Comparison of ENCODE assay signal across 9 cellular contexts in genomic region chr12:94140556-94140955, GRCh38. TPM values are rescaled to one million over a fixed set of nuclear protein-coding genes. Genes with fewer than 3 reads are reported as not detected.
DNase-seq lines count a peak whose midpoint lies in the region; ATAC-seq and TF ChIP-seq lines count a peak whose summit lies in the region.
"Had no signal": no experiment of that assay in that cellular context is flagged by ENCODE, and none has a peak within 500 bp of the region (broad histone marks: within the 10 kb centered on the region; RNA-seq: fewer than 3 reads in every experiment).

No MANE protein-coding gene starts in this region.

- no peak overlapping the region for H3K4me3 Mint-ChIP-seq in activated CD8-positive, alpha-beta T cell treated with anti-CD3 and anti-CD28 coated beads, Interleukin-2, amount 10 ng/mL, durations not matched to agents 7 days and 5 days
- H3K4me3 Mint-ChIP-seq: IgD-negative memory B cell had no signal

- TF ChIP-seq CTCF in DOHH2 (IDR thresholded peaks at IDR 0.05; ENCODE audit: low read depth, low read length, poor library complexity, severe bottlenecking), result peak; percentile 61
- no peak for TF ChIP-seq CTCF in hepatocyte (IDR thresholded peaks at IDR 0.05; ENCODE audit: poor library complexity)
- TF ChIP-seq CTCF in thyroid gland (IDR thresholded peaks at IDR 0.05), result peak in 3 of 6 experiments; percentile 15 to 21 (median 18)

- no peak overlapping the region for H3K4me3 ChIP-seq in DOHH2 (ENCODE audit: low read length)
- no peak overlapping the region for H3K4me3 ChIP-seq in hepatocyte
- no peak overlapping the region for H3K4me3 ChIP-seq in thyroid gland (replicated peaks in 1 of 3)

- peak; percentile 63 for TF ChIP-seq RAD21 in Ishikawa (IDR thresholded peaks at IDR 0.05; ENCODE audit: low read depth)

- H3K9me3 ChIP-seq in DOHH2 (ENCODE audit: control insufficient read depth, insufficient read depth, low read length) (no peaks in the 10 kb centered on the region), hepatocyte (ENCODE audit: low read depth) (no peaks in the 10 kb centered on the region), thyroid gland (no peaks in the 10 kb centered on the region)

- H3K27ac Mint-ChIP-seq in activated CD8-positive, alpha-beta T cell treated with anti-CD3 and anti-CD28 coated beads, Interleukin-2, amount 10 ng/mL, durations not matched to agents 7 days and 5 days, result no peak overlapping the region
- H3K27ac Mint-ChIP-seq: IgD-negative memory B cell had no signal

- peak; percentile 79 for ATAC-seq in activated CD8-positive, alpha-beta T cell treated with anti-CD3 and anti-CD28 coated beads, Interleukin-2, amount 10 ng/mL, durations not matched to agents 7 days and 5 days
- ATAC-seq in HG03175 (IDR thresholded peaks at IDR 0.05; ENCODE audit: unreplicated experiment), result no peak
- no peak for ATAC-seq in GM21528 (IDR thresholded peaks at IDR 0.05; ENCODE audit: low FRiP score, unreplicated experiment)
- ATAC-seq in HG03457 (IDR thresholded peaks at IDR 0.05; ENCODE audit: unreplicated experiment), result no peak

- no peak overlapping the region for H3K27ac ChIP-seq in DOHH2 (ENCODE audit: low read depth, low read length)
- no peak overlapping the region for H3K27ac ChIP-seq in hepatocyte
- no peak overlapping the region for H3K27ac ChIP-seq in thyroid gland

- DNase-seq in activated CD8-positive, alpha-beta T cell treated with anti-CD3 and anti-CD28 coated beads, Interleukin-2, amount 10 ng/mL, durations not matched to agents 7 days and 5 days, result peak; percentile 67
- DNase-seq in hepatocyte (ENCODE audit: low spot score), result peak; percentile 27
- peak; percentile 9 to 17 for DNase-seq in thyroid gland

- H3K27me3 Mint-ChIP-seq in activated CD8-positive, alpha-beta T cell treated with anti-CD3 and anti-CD28 coated beads, Interleukin-2, amount 10 ng/mL, durations not matched to agents 7 days and 5 days (ENCODE audit: low read depth), result peaks cover 12% of the 10 kb centered on the region
- H3K27me3 Mint-ChIP-seq: IgD-negative memory B cell had no signal

- H3K4me1 ChIP-seq in DOHH2 (ENCODE audit: control insufficient read depth, low read length) (no peaks in the 10 kb centered on the region), hepatocyte (ENCODE audit: insufficient read depth) (no peaks in the 10 kb centered on the region), thyroid gland (no peaks in the 10 kb centered on the region)

- H4K20me1 ChIP-seq in DOHH2 (ENCODE audit: control insufficient read depth, insufficient read depth, low read depth, low read length) (no peaks in the 10 kb centered on the region), hepatocyte (ENCODE audit: insufficient read depth, poor library complexity, severe bottlenecking) (no peaks in the 10 kb centered on the region)

- POLR2A ChIA-PET in activated CD8-positive, alpha-beta T cell treated with anti-CD3 and anti-CD28 coated beads, Interleukin-2, amount 10 ng/mL, durations not matched to agents 7 days and 5 days (lab: Charles Lee), result no interaction called here

- no peaks in the 10 kb centered on the region for H3F3A ChIP-seq in DOHH2 (ENCODE audit: control insufficient read depth, insufficient read depth)

- 86% methylated on average over 13 of the region's 13 CpGs for WGBS in hepatocyte (ENCODE audit: low lambda C conversion rate, missing lambda C conversion rate)
- WGBS in thyroid gland, 2 donors, result 81 to 88% methylated on average over 13 of the region's 13 CpGs

- peaks cover 6% of the 10 kb centered on the region for H3K4me1 Mint-ChIP-seq in activated CD8-positive, alpha-beta T cell treated with anti-CD3 and anti-CD28 coated beads, Interleukin-2, amount 10 ng/mL, durations not matched to agents 7 days and 5 days (ENCODE audit: low read depth)

- no peak overlapping the region for H2AFZ ChIP-seq in hepatocyte

- no peaks in the 10 kb centered on the region for H3K9me2 ChIP-seq in DOHH2 (replicated peaks; ENCODE audit: control insufficient read depth, low read length)
- H3K9me2 ChIP-seq in hepatocyte (replicated peaks; ENCODE audit: insufficient read depth), result no peaks in the 10 kb centered on the region

- no peak for TF ChIP-seq EP300 in Ishikawa (IDR thresholded peaks at IDR 0.05; ENCODE audit: borderline replicate concordance)

- H3K27me3 ChIP-seq in DOHH2 (ENCODE audit: control insufficient read depth, low read length) (peaks cover 27% of the 10 kb centered on the region), hepatocyte (peaks cover 5% of the 10 kb centered on the region), thyroid gland (no peaks in the 10 kb centered on the region)

- no peaks in the 10 kb centered on the region for H3K36me3 ChIP-seq in DOHH2 (ENCODE audit: control insufficient read depth, low read length)
- no peaks in the 10 kb centered on the region for H3K36me3 ChIP-seq in hepatocyte (replicated peaks; ENCODE audit: insufficient read depth, low read depth)
- H3K36me3 ChIP-seq in thyroid gland, result no peaks in the 10 kb centered on the region

- CTCF ChIA-PET in activated CD8-positive, alpha-beta T cell treated with anti-CD3 and anti-CD28 coated beads, Interleukin-2, amount 10 ng/mL, durations not matched to agents 7 days and 5 days (lab: Charles Lee), result interaction anchor here (0.7 to 1.0 kb wide), 2 partner anchors 390 to 395 kb away, joined by 5 read pairs; no protein-coding TSS in a partner anchor

- intact Hi-C loops in thyroid gland (cut with DNase I), result loop anchor here (10.0 kb wide), 1 partner anchor 294 kb away; no protein-coding TSS in a partner anchor

- H3K4me2 ChIP-seq in DOHH2 (ENCODE audit: low read length) (no peak overlapping the region), hepatocyte (no peak overlapping the region)

- no peaks in the 10 kb centered on the region for H3K9me3 Mint-ChIP-seq in activated CD8-positive, alpha-beta T cell treated with anti-CD3 and anti-CD28 coated beads, Interleukin-2, amount 10 ng/mL, durations not matched to agents 7 days and 5 days (ENCODE audit: insufficient read depth)

- H3K79me2 ChIP-seq in DOHH2 (ENCODE audit: control insufficient read depth, low read length) (no peaks in the 10 kb centered on the region), hepatocyte (no peaks in the 10 kb centered on the region)

- no peak for TF ChIP-seq POLR2A in thyroid gland (IDR thresholded peaks at IDR 0.05)

- no peaks in the 10 kb centered on the region for H3K36me3 Mint-ChIP-seq in activated CD8-positive, alpha-beta T cell treated with anti-CD3 and anti-CD28 coated beads, Interleukin-2, amount 10 ng/mL, durations not matched to agents 7 days and 5 days (ENCODE audit: low read depth)
- H3K36me3 Mint-ChIP-seq: IgD-negative memory B cell had no signal

TF ChIP-seq in Ishikawa, 13 proteins besides CTCF, POLR2A, EP300 and RAD21:
- TF ChIP-seq NFIC (IDR thresholded peaks at IDR 0.05), result no peak
- TF ChIP-seq, protein P1, sequence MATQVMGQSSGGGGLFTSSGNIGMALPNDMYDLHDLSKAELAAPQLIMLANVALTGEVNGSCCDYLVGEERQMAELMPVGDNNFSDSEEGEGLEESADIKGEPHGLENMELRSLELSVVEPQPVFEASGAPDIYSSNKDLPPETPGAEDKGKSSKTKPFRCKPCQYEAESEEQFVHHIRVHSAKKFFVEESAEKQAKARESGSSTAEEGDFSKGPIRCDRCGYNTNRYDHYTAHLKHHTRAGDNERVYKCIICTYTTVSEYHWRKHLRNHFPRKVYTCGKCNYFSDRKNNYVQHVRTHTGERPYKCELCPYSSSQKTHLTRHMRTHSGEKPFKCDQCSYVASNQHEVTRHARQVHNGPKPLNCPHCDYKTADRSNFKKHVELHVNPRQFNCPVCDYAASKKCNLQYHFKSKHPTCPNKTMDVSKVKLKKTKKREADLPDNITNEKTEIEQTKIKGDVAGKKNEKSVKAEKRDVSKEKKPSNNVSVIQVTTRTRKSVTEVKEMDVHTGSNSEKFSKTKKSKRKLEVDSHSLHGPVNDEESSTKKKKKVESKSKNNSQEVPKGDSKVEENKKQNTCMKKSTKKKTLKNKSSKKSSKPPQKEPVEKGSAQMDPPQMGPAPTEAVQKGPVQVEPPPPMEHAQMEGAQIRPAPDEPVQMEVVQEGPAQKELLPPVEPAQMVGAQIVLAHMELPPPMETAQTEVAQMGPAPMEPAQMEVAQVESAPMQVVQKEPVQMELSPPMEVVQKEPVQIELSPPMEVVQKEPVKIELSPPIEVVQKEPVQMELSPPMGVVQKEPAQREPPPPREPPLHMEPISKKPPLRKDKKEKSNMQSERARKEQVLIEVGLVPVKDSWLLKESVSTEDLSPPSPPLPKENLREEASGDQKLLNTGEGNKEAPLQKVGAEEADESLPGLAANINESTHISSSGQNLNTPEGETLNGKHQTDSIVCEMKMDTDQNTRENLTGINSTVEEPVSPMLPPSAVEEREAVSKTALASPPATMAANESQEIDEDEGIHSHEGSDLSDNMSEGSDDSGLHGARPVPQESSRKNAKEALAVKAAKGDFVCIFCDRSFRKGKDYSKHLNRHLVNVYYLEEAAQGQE (IDR thresholded peaks at IDR 0.05; ENCODE audit: low read depth), result no peak

RNA-seq across cellular contexts. Expression of gene PLXNC1, which starts 7.8 kb away (rescaled TPM):
- total RNA-seq in activated CD8-positive, alpha-beta T cell treated with anti-CD3 and anti-CD28 coated beads, Interleukin-2, amount 10 ng/mL, durations not matched to agents 7 days and 5 days, result 10 to 100 TPM; 43.8 to 45.6 TPM
- 17.8 and 23.2 TPM in 2 replicates for total RNA-seq in hepatocyte
- polyA plus RNA-seq in hepatocyte, result 6.7 and 7.1 TPM in 2 replicates
- 1 to 10 TPM; 4.5 to 7.2 (median 5.1) TPM for total RNA-seq in thyroid gland

Comparison
In these comparisons a context has a peak if more than half of its experiments do, and no peak if none do; other contexts are left out.
1. DNase-seq: peak in every context shown above with its lines; median percentile 67 in activated CD8-positive, alpha-beta T cell treated with anti-CD3 and anti-CD28 coated beads, Interleukin-2, amount 10 ng/mL, durations not matched to agents 7 days and 5 days; 27 in hepatocyte; 13 in thyroid gland.